Comparison of ENCODE assay signal across 9 cellular contexts in the genomic region with DNA sequence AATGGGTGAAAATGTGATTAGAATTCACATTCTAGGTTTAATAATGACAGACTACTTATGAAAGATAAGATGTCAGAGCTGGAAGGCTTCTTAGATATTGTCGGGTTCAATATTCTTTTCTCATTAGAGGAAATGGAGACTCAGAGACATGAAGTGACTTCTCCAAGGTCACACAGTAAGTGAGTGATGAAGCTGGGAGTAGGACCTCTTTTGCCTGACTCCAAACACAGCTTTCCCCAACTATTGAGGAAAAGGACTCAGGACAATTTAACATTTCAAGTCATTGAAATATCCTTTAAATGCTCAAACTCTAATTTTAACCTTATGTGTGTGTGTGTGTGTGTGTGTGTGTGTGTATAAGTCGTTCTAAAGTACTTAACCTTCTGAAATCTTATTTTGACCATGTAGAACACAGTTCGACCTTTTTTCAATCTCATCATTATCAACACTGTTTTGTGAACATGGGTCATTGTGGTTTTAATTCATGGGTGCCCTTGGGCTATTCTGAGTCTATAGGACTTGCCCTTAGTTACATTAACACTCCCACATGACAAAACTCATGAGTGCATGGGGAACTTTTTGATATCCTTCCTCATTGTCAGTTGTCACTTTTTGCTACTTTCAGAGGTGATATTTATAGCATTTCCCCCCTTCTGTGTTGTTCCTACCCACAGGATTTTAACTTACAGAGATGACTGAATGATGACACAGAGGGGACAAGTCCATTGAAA. TPM values are rescaled to one million over a fixed set of nuclear protein-coding genes. Genes with fewer than 3 reads are reported as not detected.
DNase-seq lines count a peak whose midpoint lies in the region; ATAC-seq and TF ChIP-seq lines count a peak whose summit lies in the region.
"Had no signal": no experiment of that assay in that cellular context is flagged by ENCODE, and none has a peak within 500 bp of the region (broad histone marks: within the 10 kb centered on the region; RNA-seq: fewer than 3 reads in every experiment).

No MANE protein-coding gene starts in this region.

- no peaks in the 10 kb centered on the region for H3K27me3 ChIP-seq in lower lobe of right lung (ENCODE audit: low read depth)
- no peaks in the 10 kb centered on the region for H3K27me3 ChIP-seq in ovary

- ATAC-seq in GM19463 (IDR thresholded peaks at IDR 0.05; ENCODE audit: unreplicated experiment) (peak; percentile 45), lower lobe of right lung (peak in 1 of 2 donors; percentile 4)

- in situ Hi-C loops in KBM-7 (cut with MboI; ENCODE audit: low pct_unique_long_range_greater_than_20kb, low sequenced_read_pairs): no loop called here

- intact Hi-C loops in lower lobe of right lung (cut with DNase I): no loop called here
- intact Hi-C loops in ovary (cut with DNase I): no loop called here

- H3K27ac ChIP-seq in lower lobe of right lung (peak overlapping the region; percentile 32), ovary (no peak overlapping the region)

- TF ChIP-seq CTCF in lower lobe of right lung (IDR thresholded peaks at IDR 0.05) (no peak), ovary (IDR thresholded peaks at IDR 0.05) (no peak)

- no peaks in the 10 kb centered on the region for H3K9me3 ChIP-seq in lower lobe of right lung
- H3K9me3 ChIP-seq in ovary: no peaks in the 10 kb centered on the region

- H3K36me3 ChIP-seq in lower lobe of right lung (no peaks in the 10 kb centered on the region), ovary (no peaks in the 10 kb centered on the region)

- DNase-seq in COLO829 (ENCODE audit: low spot score): peak; percentile 50
- DNase-seq in KBM-7: peak; percentile 59
- no peak for DNase-seq in lower lobe of right lung
- DNase-seq in NCI-H2227 treated with DMSO at 0.1 percent for 48 hours (lab: John Stamatoyannopoulos, UW): no peak
- DNase-seq in hypothalamus (lab: John Stamatoyannopoulos, UW): no peak
- no peak for DNase-seq in ovary
- DNase-seq in NCI-H146 (lab: John Stamatoyannopoulos, UW): no peak
- DNase-seq: NCI-H1092 had no signal

- H3K4me1 ChIP-seq in lower lobe of right lung (peaks cover 76% of the 10 kb centered on the region), ovary (ENCODE audit: insufficient read depth) (peaks cover 9% of the 10 kb centered on the region)

- no peak for TF ChIP-seq EP300 in ovary (IDR thresholded peaks at IDR 0.05)

- WGBS in ovary, 3 donors: 67 to 77% (median 67%) methylated on average over 3 of the region's 3 CpGs

- no peak for TF ChIP-seq POLR2A in ovary (IDR thresholded peaks at IDR 0.05)

- no peak overlapping the region for H3K4me3 ChIP-seq in lower lobe of right lung
- no peak overlapping the region for H3K4me3 ChIP-seq in ovary

RNA-seq across cellular contexts. Expression of gene LRCH1, which starts 53.0 kb away (rescaled TPM):
- total RNA-seq in lower lobe of right lung (25.9 TPM), ovary (10 to 100 TPM; 10.1 to 19.3 (median 15.8) TPM)
- polyA plus RNA-seq in ovary: 10 to 100 TPM in 1 of 2 donors, 1 to 10 TPM in 1; 7.6 to 18.8 TPM

Comparison
In these comparisons a context has a peak if more than half of its experiments do, and no peak if none do; other contexts are left out.
1. DNase-seq: peak in COLO829 (single experiment) and KBM-7 (single experiment); none in lower lobe of right lung (single experiment), NCI-H2227 treated with DMSO at 0.1 percent for 48 hours (single experiment), hypothalamus (0 of 51), ovary (0 of 5) and NCI-H146 (single experiment).